In genomic region chr13:38944219-38944618, GRCh38 we compare ENCODE assay signal across 26 cellular contexts. TPM values are rescaled to one million over a fixed set of nuclear protein-coding genes. Genes with fewer than 3 reads are reported as not detected.
"Had no signal": no experiment of that assay in that cellular context is flagged by ENCODE, and none has a peak within 500 bp of the region (broad histone marks: within the 10 kb centered on the region; RNA-seq: fewer than 3 reads in every experiment).

No MANE protein-coding gene starts in this region.

- H3K9me3 ChIP-seq: ascending aorta, body of pancreas, MG63 had no signal

- H3K27me3 ChIP-seq: ascending aorta, body of pancreas, MG63 had no signal

- DNase-seq: activated B cell treated with CpG ODN at 0.5 μM for 24 hours; activated CD4-positive, alpha-beta T cell treated with anti-CD3 and anti-CD28 coated beads for 1 hour; activated CD4-positive, alpha-beta T cell treated with anti-CD3 and anti-CD28 coated beads, Interleukin-2, amount 10 ng/mL, durations not matched to agents 24 days and 14 days; activated CD4-positive, alpha-beta T cell treated with anti-CD3 and anti-CD28 coated beads, Interleukin-2, amount 50 U/mL, for 48 hours; activated CD8-positive, alpha-beta memory T cell treated with anti-CD3 and anti-CD28 coated beads, Interleukin-2, amount 10 ng/mL, durations not matched to agents 7 days and 5 days; activated effector memory CD4-positive, alpha-beta T cell treated with Interleukin-2 at 50 U/mL for 16 hours; activated naive CD4-positive, alpha-beta T cell; activated T-cell treated with anti-CD3 and anti-CD28 coated beads, Interleukin-2, amount 50 U/mL, for 24 hours; body of pancreas; central memory CD4-positive, alpha-beta T cell; MG63; MV-4-11; NCI-H1092 treated with DMSO at 0.1 percent for 48 hours; NCI-H1417 treated with DMSO at 0.1 percent for 48 hours; NCI-H187 treated with DMSO at 0.1 percent for 48 hours; NCI-H2081 treated with DMSO at 0.1 percent for 48 hours; NCI-H446; NCI-H526; PC-3; SHP77 had no signal

- H3K36me3 ChIP-seq: ascending aorta, MG63 had no signal

- H3K4me1 ChIP-seq: ascending aorta, body of pancreas had no signal

- ATAC-seq: activated CD8-positive, alpha-beta memory T cell treated with anti-CD3 and anti-CD28 coated beads, Interleukin-2, amount 10 ng/mL, durations not matched to agents 7 days and 5 days; body of pancreas; PC-3 had no signal

- H3K4me3 ChIP-seq: ascending aorta, body of pancreas, coronary artery, MG63 had no signal

- H3K27ac ChIP-seq: ascending aorta, body of pancreas, coronary artery had no signal

RNA-seq across cellular contexts. Expression of gene STOML3, which starts 46.4 kb away (rescaled TPM):
- total RNA-seq: activated B cell treated with CpG ODN at 0.5 μM for 24 hours; activated CD4-positive, alpha-beta T cell treated with anti-CD3 and anti-CD28 coated beads, Interleukin-2, amount 10 ng/mL, durations not matched to agents 24 days and 14 days; activated CD8-positive, alpha-beta memory T cell treated with anti-CD3 and anti-CD28 coated beads, Interleukin-2, amount 10 ng/mL, durations not matched to agents 7 days and 5 days; activated T-helper 1 cell treated with anti-CD3 and anti-CD28 coated beads, Interleukin-12 subunit alpha, Interleukin-12 subunit beta, Interleukin-2, Interleukin-4 antibody, amounts not matched to agents 30 ng/mL and 10 ng/mL and 1 ng/mL, durations not matched to agents 14 hours and 24 hours and 36 hours; ascending aorta; body of pancreas; bronchial epithelial cell; chondrocyte; PC-3; SK-MEL-5 had no signal
